ENCODE assay signal across 23 cellular contexts in genomic region chr7:149817836-149818535, GRCh38. TPM values are rescaled to one million over a fixed set of nuclear protein-coding genes. Genes with fewer than 3 reads are reported as not detected.
"Had no signal": no experiment of that assay in that cellular context is flagged by ENCODE, and none has a peak within 500 bp of the region (broad histone marks: within the 10 kb centered on the region; RNA-seq: fewer than 3 reads in every experiment).

No MANE protein-coding gene starts in this region.

- H3K27ac ChIP-seq: ascending aorta, body of pancreas, SK-N-MC, VCaP had no signal

- FAIRE-seq: bronchial epithelial cell had no signal

- H3K9me3 ChIP-seq: ascending aorta, body of pancreas had no signal

- ATAC-seq: activated CD4-positive, alpha-beta T cell treated with anti-CD3 and anti-CD28 coated beads for 36 hours; activated CD8-positive, alpha-beta T cell treated with anti-CD3 and anti-CD28 coated beads for 36 hours; body of pancreas; PC-3; T-cell had no signal

- DNase-seq: activated CD4-positive, alpha-beta T cell treated with anti-CD3 and anti-CD28 coated beads for 36 hours; activated CD4-positive, alpha-beta T cell treated with anti-CD3 and anti-CD28 coated beads, Interleukin-2, amount 50 U/mL, for 1 hour; activated CD4-positive, CD25-positive, alpha-beta regulatory T cell; activated CD8-positive, alpha-beta memory T cell treated with anti-CD3 and anti-CD28 coated beads, Interleukin-2, amount 50 U/mL, for 48 hours; activated CD8-positive, alpha-beta T cell treated with anti-CD3 and anti-CD28 coated beads for 36 hours; activated effector memory CD4-positive, alpha-beta T cell treated with Interleukin-2 at 50 U/mL for 16 hours; activated naive CD4-positive, alpha-beta T cell; activated T-cell treated with anti-CD3 and anti-CD28 coated beads, Interleukin-2, amount 50 U/mL, for 1 hour; body of pancreas; KG1; NCI-H1048; NCI-H146; NCI-H187 treated with DMSO at 0.1 percent for 48 hours; NCI-H2081 treated with DMSO at 0.1 percent for 48 hours; NCI-H446; NCI-H524; PC-3; T-cell had no signal

- H3K36me3 ChIP-seq: ascending aorta had no signal

- H3K27me3 ChIP-seq: ascending aorta, body of pancreas had no signal

- H3K4me3 ChIP-seq: ascending aorta, body of pancreas, SK-N-MC had no signal

- H3K4me1 ChIP-seq: ascending aorta, body of pancreas had no signal

RNA-seq across cellular contexts. Expression of gene ZNF467, which starts 44.6 kb away (rescaled TPM):
- total RNA-seq: LHCN-M2 had no signal
